In genomic region chr2:182167882-182168281, GRCh38 we compare ENCODE assay signal across 19 cellular contexts.
"Had no signal": no experiment of that assay in that cellular context is flagged by ENCODE, and none has a peak within 500 bp of the region (broad histone marks: within the 10 kb centered on the region; RNA-seq: fewer than 3 reads in every experiment).

No MANE protein-coding gene starts in this region.

- H3K36me3 ChIP-seq: ovary, sigmoid colon had no signal

- FAIRE-seq: small intestine had no signal

- H3K27ac Mint-ChIP-seq: naive thymus-derived CD8-positive, alpha-beta T cell; progenitor cell of endocrine pancreas had no signal

- H3K4me3 ChIP-seq: dorsolateral prefrontal cortex, hepatocyte, ovary, sigmoid colon had no signal

- H3K4me1 Mint-ChIP-seq: central memory CD8-positive, alpha-beta T cell; naive thymus-derived CD8-positive, alpha-beta T cell had no signal

- H2AFZ ChIP-seq: hepatocyte had no signal

- H3K4me1 ChIP-seq: sigmoid colon had no signal

- H3K4me2 ChIP-seq: hepatocyte had no signal

- H3K4me3 Mint-ChIP-seq: central memory CD8-positive, alpha-beta T cell; naive thymus-derived CD8-positive, alpha-beta T cell had no signal

- ATAC-seq: left cardiac atrium; left ventricle myocardium superior; naive thymus-derived CD8-positive, alpha-beta T cell had no signal

- H3K9me3 ChIP-seq: ovary, sigmoid colon had no signal

- H3K27me3 ChIP-seq: dorsolateral prefrontal cortex, hepatocyte, ovary, sigmoid colon had no signal

- H3K79me2 ChIP-seq: hepatocyte had no signal

- H3K36me3 Mint-ChIP-seq: naive thymus-derived CD8-positive, alpha-beta T cell had no signal

- H3K9me3 Mint-ChIP-seq: central memory CD8-positive, alpha-beta T cell; naive thymus-derived CD8-positive, alpha-beta T cell had no signal

- H3K27ac ChIP-seq: dorsolateral prefrontal cortex, hepatocyte, ovary, sigmoid colon had no signal

- DNase-seq: cortex of kidney; dorsolateral prefrontal cortex; effector CD8-positive, alpha-beta T cell; foreskin fibroblast; head of caudate nucleus; kidney; left cardiac atrium; left ventricle myocardium superior; mesendoderm; naive thymus-derived CD8-positive, alpha-beta T cell; ovary; sigmoid colon; small intestine; stimulated activated CD4-positive, alpha-beta T cell treated with anti-CD3 and anti-CD28 coated beads, Interleukin-12 subunit alpha, Interleukin-12 subunit beta, amount 100 ng/mL, for 4 hours; stimulated activated naive CD4-positive, alpha-beta T cell; trophoblast cell had no signal

- H3K27me3 Mint-ChIP-seq: progenitor cell of endocrine pancreas had no signal
